1 cellular context compared by ENCODE assay signal in genomic region chr9:84863372-84863771, GRCh38.
TF ChIP-seq lines count a peak whose summit lies in the region.

No MANE protein-coding gene starts in this region.

TF ChIP-seq in GM23338, 12 proteins besides CTCF, POLR2A, EP300 and RAD21 (continued from another document):
- no peak for TF ChIP-seq REST (IDR thresholded peaks at IDR 0.05; ENCODE audit: unreplicated experiment)
- TF ChIP-seq EZH2 (IDR thresholded peaks at IDR 0.05; ENCODE audit: low read depth, unreplicated experiment), result no peak
- TF ChIP-seq ZNF462 (CRISPR knock-in tag; IDR thresholded peaks at IDR 0.05), result no peak
TF ChIP-seq in GM23338: peak in this region for 0.
